ENCODE assay signal across 12 cellular contexts in genomic region chr7:50552921-50553320, GRCh38. TPM values are rescaled to one million over a fixed set of nuclear protein-coding genes. Genes with fewer than 3 reads are reported as not detected.
DNase-seq lines count a peak whose midpoint lies in the region; ATAC-seq and TF ChIP-seq lines count a peak whose summit lies in the region.
"Had no signal": no experiment of that assay in that cellular context is flagged by ENCODE, and none has a peak within 500 bp of the region (broad histone marks: within the 10 kb centered on the region; RNA-seq: fewer than 3 reads in every experiment).

No MANE protein-coding gene starts in this region.

- H3K4me1 ChIP-seq in stomach: peaks cover 0 to 26% (median 6%) of the 10 kb centered on the region in 4 donors

- ATAC-seq in GM18870 (IDR thresholded peaks at IDR 0.05; ENCODE audit: unreplicated experiment): no peak
- no peak for ATAC-seq in HG02642 (IDR thresholded peaks at IDR 0.05; ENCODE audit: poor library complexity, unreplicated experiment)
- ATAC-seq: CD8-positive, alpha-beta T cell had no signal

- no peak overlapping the region for H3K27ac ChIP-seq in stomach
- H3K27ac ChIP-seq: esophagus squamous epithelium had no signal

- intact Hi-C loops in stomach (cut with DNase I; ENCODE audit: low total_unique reads): no loop called here

- no peaks in the 10 kb centered on the region for H3K27me3 ChIP-seq in stomach

- DNase-seq in A172 (ENCODE audit: low spot score): peak; percentile 21
- DNase-seq in HT-29 (ENCODE audit: low spot score): peak; percentile 35
- peak; percentile 77 for DNase-seq in amniotic epithelial cell (ENCODE audit: low read depth)
- DNase-seq in iris pigment epithelial cell (ENCODE audit: low read depth): peak; percentile 62
- no peak for DNase-seq in stimulated activated CD4-positive, alpha-beta T cell treated with anti-CD3 and anti-CD28 coated beads, Interleukin-2, amount 100 ng/mL, for 24 hours
- DNase-seq in stomach: no peak
- DNase-seq: esophagus squamous epithelium, nucleus accumbens had no signal

- TF ChIP-seq CTCF in stomach (IDR thresholded peaks at IDR 0.05): no peak

- 27 to 32% (median 30%) methylated on average over 4 of the region's 4 CpGs for WGBS in stomach, 5 donors

- no peak for TF ChIP-seq POLR2A in stomach (IDR thresholded peaks at IDR 0.05)

- no peak overlapping the region for H3K4me3 ChIP-seq in stomach
- H3K4me3 ChIP-seq: esophagus squamous epithelium had no signal

- H3K36me3 ChIP-seq in stomach: no peaks in the 10 kb centered on the region
- H3K36me3 ChIP-seq: esophagus squamous epithelium had no signal

- no peaks in the 10 kb centered on the region for H3K9me3 ChIP-seq in stomach
- H3K9me3 ChIP-seq: esophagus squamous epithelium had no signal

- no peak for TF ChIP-seq EP300 in stomach (IDR thresholded peaks at IDR 0.05)

RNA-seq across cellular contexts. Expression of gene DDC, which starts 12.3 kb away (rescaled TPM):
- total RNA-seq in A172 (2014; rRNA removed; shearing (Covaris generic)): not detected in 2 replicates
- total RNA-seq in HT-29 (2014; rRNA removed; shearing (Covaris generic)): 9.1 and 11.9 TPM in 2 replicates
- total RNA-seq in stomach: 10 to 100 TPM in 2 of 5 donors, not detected in 3; 10.3 to 95.0 TPM
- 1 to 10 TPM in 2 of 3 donors, under 1 TPM in 1; 0.95 to 4.7 (median 2.2) TPM for polyA plus RNA-seq in stomach
- total RNA-seq: activated T-helper 2 cell treated with anti-CD3 and anti-CD28 coated beads, Interferon-gamma antibody, Interleukin-2, Interleukin-4, amounts not matched to agents 10 μg/mL and 5 μg/mL and 100 μg/mL, durations not matched to agents 14 hours and 24 hours and 36 hours; CD8-positive, alpha-beta T cell had no signal

Comparison
In these comparisons a context has a peak if more than half of its experiments do, and no peak if none do; other contexts are left out.
1. DNase-seq: peak in A172 (single experiment), HT-29 (single experiment), amniotic epithelial cell (single experiment) and iris pigment epithelial cell (single experiment); none in stimulated activated CD4-positive, alpha-beta T cell treated with anti-CD3 and anti-CD28 coated beads, Interleukin-2, amount 100 ng/mL, for 24 hours (0 of 2) and stomach (single experiment).